ENCODE assay signal across 2 cellular contexts in genomic region chr7:103140684-103141083, GRCh38.
TF ChIP-seq lines count a peak whose summit lies in the region.

No MANE protein-coding gene starts in this region.

TF ChIP-seq in HepG2, 621 proteins besides CTCF, POLR2A, EP300 and RAD21:
- peak; percentile 88 to 94 for TF ChIP-seq MAFK (conservative IDR thresholded peaks at IDR 0.05 in 1 of 2, IDR thresholded peaks at IDR 0.05 in 1 of 2; ENCODE audit: low read length in 2 of 2)
- TF ChIP-seq ZNF713 (CRISPR knock-in tag; IDR thresholded peaks at IDR 0.05) = no peak
- TF ChIP-seq MAFF (IDR thresholded peaks at IDR 0.05; ENCODE audit: low read depth, low read length) = peak; percentile 89

TF ChIP-seq in K562, 482 proteins besides CTCF, POLR2A, EP300 and RAD21:
- TF ChIP-seq TCF15 (CRISPR knock-in tag; IDR thresholded peaks at IDR 0.05) (no peak), ETV6 (IDR thresholded peaks at IDR 0.05; ENCODE audit: borderline replicate concordance in 1 of 2, low read depth in 2 of 2, low read length in 1 of 2) (no peak), ETV6 (CRISPR knock-in tag; IDR thresholded peaks at IDR 0.05; ENCODE audit: borderline replicate concordance) (no peak), POU5F1 (IDR thresholded peaks at IDR 0.05; ENCODE audit: borderline replicate concordance, low read depth, low read length, partially characterized antibody) (no peak), CHAMP1 (IDR thresholded peaks at IDR 0.05) (no peak), ZBTB34 (CRISPR knock-in tag; IDR thresholded peaks at IDR 0.05) (no peak), HIVEP1 (CRISPR knock-in tag; IDR thresholded peaks at IDR 0.05) (no peak), SMC3 (conservative IDR thresholded peaks at IDR 0.05; ENCODE audit: insufficient read depth, low read depth, low read length) (no peak), MAFK (IDR thresholded peaks at IDR 0.05; ENCODE audit: low read length) (peak; percentile 91), RFX5 (IDR thresholded peaks at IDR 0.05; ENCODE audit: low read depth, low read length) (no peak), MAFG (tag; conservative IDR thresholded peaks at IDR 0.05) (peak; percentile 95), MAFF (IDR thresholded peaks at IDR 0.05; ENCODE audit: low read length) (peak; percentile 94), HMG20A (CRISPR knock-in tag; conservative IDR thresholded peaks at IDR 0.05) (no peak), E4F1 (CRISPR knock-in tag; IDR thresholded peaks at IDR 0.05; ENCODE audit: borderline replicate concordance) (no peak), SIRT6 (IDR thresholded peaks at IDR 0.05; ENCODE audit: low read depth, low read length) (no peak), ZNF316 (IDR thresholded peaks at IDR 0.05) (peak; percentile 97), SNAPC5 (CRISPR knock-in tag; IDR thresholded peaks at IDR 0.05) (no peak), ZNF778 (CRISPR knock-in tag; IDR thresholded peaks at IDR 0.05) (no peak), C11orf30 (IDR thresholded peaks at IDR 0.05; ENCODE audit: low read depth) (peak; percentile 96)
